In genomic region chr19:11422163-11423068, GRCh38 we compare ENCODE assay signal across 9 cellular contexts. TPM values are rescaled to one million over a fixed set of nuclear protein-coding genes. Genes with fewer than 3 reads are reported as not detected.
A peak's percentile ranks its signal among the peaks of the same experiment; 100 is the strongest.
DNase-seq lines count a peak whose midpoint lies in the region; TF ChIP-seq lines count a peak whose summit lies in the region.
"Had no signal": no experiment of that assay in that cellular context is flagged by ENCODE, and none has a peak within 500 bp of the region (broad histone marks: within the 10 kb centered on the region; RNA-seq: fewer than 3 reads in every experiment).

No MANE protein-coding gene starts in this region.

- no peak for TF ChIP-seq CTCF in Peyer's patch (IDR thresholded peaks at IDR 0.05)

- no peaks in the 10 kb centered on the region for H3K9me2 ChIP-seq in GM23248 (ENCODE audit: insufficient read depth)

- TF ChIP-seq POLR2A in Peyer's patch (IDR thresholded peaks at IDR 0.05), result no peak

- peak overlapping the region; percentile 74 for H3K4me2 ChIP-seq in GM23248 (ENCODE audit: unreplicated experiment)

- H3K9me3 ChIP-seq in GM23248 (ENCODE audit: low read depth), result no peaks in the 10 kb centered on the region
- peaks cover 0 to 6% (median 0%) of the 10 kb centered on the region in 4 donors for H3K9me3 ChIP-seq in Peyer's patch
- no peaks in the 10 kb centered on the region for H3K9me3 ChIP-seq in SJCRH30 (replicated peaks)

- H3K4me1 ChIP-seq in GM23248 (ENCODE audit: insufficient read depth) (no peaks in the 10 kb centered on the region), Peyer's patch (peaks cover 0 to 41% (median 31%) of the 10 kb centered on the region in 4 donors), SJCRH30 (no peaks in the 10 kb centered on the region)

- peak overlapping the region; percentile 44; the same call in 1 of the 2 replicates for H3K9ac ChIP-seq in GM23248

- H3F3A ChIP-seq in GM23248 (ENCODE audit: insufficient read depth), result no peaks in the 10 kb centered on the region

- H3K27me3 ChIP-seq in GM23248 (replicated peaks; ENCODE audit: insufficient read depth), result no peaks in the 10 kb centered on the region; the same call in 1 of the 2 replicates
- peaks cover 0 to 53% of the 10 kb centered on the region in 2 donors for H3K27me3 ChIP-seq in Peyer's patch
- H3K27me3 ChIP-seq in SJCRH30, result 0 out of 2 replicates have a peak, but pooled peaks cover 2% of the 10 kb centered on the region

- in situ Hi-C loops in GM23248 (cut with MboI), result no loop called here

- peak overlapping the region; percentile 70 for H2AFZ ChIP-seq in GM23248

- H4K20me1 ChIP-seq in GM23248 (ENCODE audit: insufficient read depth), result no peaks in the 10 kb centered on the region

- WGBS in GM23248 (ENCODE audit: low coverage in 1 of 2, low lambda C conversion rate in 2 of 2, missing lambda C conversion rate in 2 of 2), 2 experiments, result 3% methylated on average over 44 to 56 of the region's 56 CpGs

- peak overlapping the region; percentile 61 for H3K4me3 ChIP-seq in GM23248
- H3K4me3 ChIP-seq in Peyer's patch, result peak overlapping the region in 3 of 4 donors; percentile 29 to 45 (median 37)
- H3K4me3 ChIP-seq in SJCRH30, result no peak overlapping the region

- DNase-seq in COLO668 (lab: John Stamatoyannopoulos, UW; ENCODE audit: unreplicated experiment), result peak; percentile 86
- DNase-seq in GM23248, result peak; percentile 74
- DNase-seq in Peyer's patch, result peak; percentile 73 to 95 (median 89)
- DNase-seq in activated naive CD4-positive, alpha-beta T cell treated with Interleukin-2 at 50 U/mL for 16 hours, result peak; percentile 59
- DNase-seq in cardiac septum (ENCODE audit: low spot score), result peak; percentile 89
- peak; percentile 17 for DNase-seq in renal cortical epithelial cell (ENCODE audit: low read depth)
- no peak for DNase-seq in RKO (ENCODE audit: low spot score)
- DNase-seq in SJCRH30, result no peak

- intact Hi-C loops in cardiac septum (cut with DNase I), result loop anchor here (5.0 kb wide), 1 partner anchor 40 kb away; the partner anchor contains the start of gene EPOR

- H3K79me2 ChIP-seq in GM23248 (ENCODE audit: insufficient read depth), result no peaks in the 10 kb centered on the region

- H3K36me3 ChIP-seq in GM23248 (ENCODE audit: low read depth) (no peaks in the 10 kb centered on the region), Peyer's patch (no peaks in the 10 kb centered on the region), SJCRH30 (no peaks in the 10 kb centered on the region)

- no peak overlapping the region for H3K27ac ChIP-seq in GM23248
- peak overlapping the region in 2 of 4 donors; percentile 2 to 52 for H3K27ac ChIP-seq in Peyer's patch
- no peak overlapping the region for H3K27ac ChIP-seq in SJCRH30

RNA-seq across cellular contexts. Expression of gene RGL3, which starts 3.3 kb away (rescaled TPM):
- 0.54 and 5.9 TPM in 2 replicates for total RNA-seq in GM23248 (2014; rRNA removed; shearing (Covaris generic))
- 0.43 and 1.4 TPM in 2 replicates for polyA plus RNA-seq in GM23248 (2016; fragmentation: Nextera tagmentation; extraction: Ambion mirVana)
- total RNA-seq in Peyer's patch (10 to 100 TPM in 1 of 4 donors, 1 to 10 TPM in 3; 2.5 to 51.2 (median 6.3) TPM), cardiac septum (5.8 TPM), renal cortical epithelial cell (1.9 and 11.2 TPM in 2 replicates)
- total RNA-seq in SJCRH30 (2014; rRNA removed; shearing (Covaris generic)), result not detected in 2 replicates
- total RNA-seq: skeletal muscle tissue had no signal

RNA-seq across cellular contexts. Expression of gene ODAD3, which starts 12.5 kb away (rescaled TPM):
- total RNA-seq in GM23248 (2014; rRNA removed; shearing (Covaris generic)), result 0.54 TPM in 1 of 2 replicates, not detected in the other
- polyA plus RNA-seq in GM23248 (2016; fragmentation: Nextera tagmentation; extraction: Ambion mirVana), result 0.44 and 0.95 TPM in 2 replicates
- 1 to 10 TPM in 1 of 4 donors, not detected in 3; 1.5 TPM for total RNA-seq in Peyer's patch
- 0.43 TPM for total RNA-seq in cardiac septum
- 0.35 and 0.75 TPM in 2 replicates for total RNA-seq in renal cortical epithelial cell
- total RNA-seq in SJCRH30 (2014; rRNA removed; shearing (Covaris generic)), result 0.18 and 0.22 TPM in 2 replicates
- total RNA-seq: skeletal muscle tissue had no signal

RNA-seq across cellular contexts. Expression of gene PRKCSH, which starts 13.0 kb away (rescaled TPM):
- 118 and 142 TPM in 2 replicates for total RNA-seq in GM23248 (2014; rRNA removed; shearing (Covaris generic))
- polyA plus RNA-seq in GM23248 (2016; fragmentation: Nextera tagmentation; extraction: Ambion mirVana), result 94.1 and 104 TPM in 2 replicates
- total RNA-seq in Peyer's patch (100 to 1,000 TPM; 161 to 239 (median 194) TPM), cardiac septum (100 TPM), renal cortical epithelial cell (85.8 and 192 TPM in 2 replicates)
- 136 and 164 TPM in 2 replicates for total RNA-seq in SJCRH30 (2014; rRNA removed; shearing (Covaris generic))

RNA-seq across cellular contexts. Expression of gene EPOR, which starts 38.3 kb away (rescaled TPM):
- 4.4 and 7.0 TPM in 2 replicates for total RNA-seq in GM23248 (2014; rRNA removed; shearing (Covaris generic))
- 4.3 and 4.7 TPM in 2 replicates for polyA plus RNA-seq in GM23248 (2016; fragmentation: Nextera tagmentation; extraction: Ambion mirVana)
- total RNA-seq in Peyer's patch (1 to 10 TPM; 1.2 to 5.0 (median 3.0) TPM), cardiac septum (5.6 TPM), renal cortical epithelial cell (3.3 and 6.8 TPM in 2 replicates)
- total RNA-seq in SJCRH30 (2014; rRNA removed; shearing (Covaris generic)), result 8.4 and 9.9 TPM in 2 replicates

RNA-seq across cellular contexts. Expression of gene SWSAP1, which starts 48.0 kb away (rescaled TPM):
- total RNA-seq in GM23248 (2014; rRNA removed; shearing (Covaris generic)), result 0.32 TPM in 1 of 2 replicates, not detected in the other
- polyA plus RNA-seq in GM23248 (2016; fragmentation: Nextera tagmentation; extraction: Ambion mirVana), result 1.3 and 1.4 TPM in 2 replicates
- 1 to 10 TPM in 2 of 4 donors, under 1 TPM in 1, not detected in 1; 0.76 to 3.2 (median 1.9) TPM for total RNA-seq in Peyer's patch
- total RNA-seq in cardiac septum, result 1.3 TPM
- total RNA-seq in renal cortical epithelial cell, result 0.70 and 1.0 TPM in 2 replicates
- total RNA-seq in SJCRH30 (2014; rRNA removed; shearing (Covaris generic)), result 1.2 and 2.4 TPM in 2 replicates

Comparison
In these comparisons a context has a peak if more than half of its experiments do, and no peak if none do; other contexts are left out.
1. DNase-seq: peak in COLO668 (single experiment), GM23248 (single experiment), Peyer's patch (3 of 3), activated naive CD4-positive, alpha-beta T cell treated with Interleukin-2 at 50 U/mL for 16 hours (single experiment), cardiac septum (single experiment) and renal cortical epithelial cell (single experiment); none in RKO (single experiment) and SJCRH30 (0 of 2).